ENCODE assay signal across 1 cellular context in genomic region chr20:63706852-63707557, GRCh38.
A peak's percentile ranks its signal among the peaks of the same experiment; 100 is the strongest.
TF ChIP-seq lines count a peak whose summit lies in the region.

No MANE protein-coding gene starts in this region.

TF ChIP-seq in K562, 482 proteins besides CTCF, POLR2A, EP300 and RAD21 (continued from another document and continues in another):
- TF ChIP-seq TOE1 (IDR thresholded peaks at IDR 0.05; ENCODE audit: borderline replicate concordance) (peak; percentile 46; the same call in 1 of the 2 replicates), TOE1 (CRISPR knock-in tag; IDR thresholded peaks at IDR 0.05; ENCODE audit: borderline replicate concordance, low read depth) (no peak), ZNF592 (IDR thresholded peaks at IDR 0.05) (no peak), ZBTB40 (IDR thresholded peaks at IDR 0.05) (no peak), ZBTB40 (CRISPR knock-in tag; IDR thresholded peaks at IDR 0.05) (no peak), THRB (CRISPR knock-in tag; conservative IDR thresholded peaks at IDR 0.05) (no peak), POLR2B (IDR thresholded peaks at IDR 0.05; ENCODE audit: low read depth, partially characterized antibody) (no peak), CTBP1 (IDR thresholded peaks at IDR 0.05; ENCODE audit: borderline replicate concordance) (peak; percentile 65; the same call in 1 of the 2 replicates), GABPB1 (CRISPR knock-in tag; IDR thresholded peaks at IDR 0.05) (no peak), PCBP1 (IDR thresholded peaks at IDR 0.05; ENCODE audit: low read depth, low read length, poor library complexity, severe bottlenecking) (no peak), ZZZ3 (IDR thresholded peaks at IDR 0.05) (no peak), KLF10 (CRISPR knock-in tag; IDR thresholded peaks at IDR 0.05) (no peak), ZNF830 (CRISPR knock-in tag; IDR thresholded peaks at IDR 0.05) (no peak), ZNF184 (CRISPR knock-in tag; IDR thresholded peaks at IDR 0.05) (no peak), PRMT5 (CRISPR knock-in tag; IDR thresholded peaks at IDR 0.05) (no peak), RUNX1 (IDR thresholded peaks at IDR 0.05; ENCODE audit: low read depth) (no peak), MCM3 (IDR thresholded peaks at IDR 0.05) (no peak), SIN3A (IDR thresholded peaks at IDR 0.05; ENCODE audit: borderline replicate concordance in 2 of 2, control insufficient read depth in 1 of 2, low read depth in 2 of 2, low read length in 2 of 2) (0 out of 4 replicates have a peak, but pooled peaks have one; percentile 32 to 34), ZNF24 (IDR thresholded peaks at IDR 0.05) (no peak), ZNF609 (CRISPR knock-in tag; IDR thresholded peaks at IDR 0.05; ENCODE audit: borderline replicate concordance) (no peak), U2AF1 (optimal IDR thresholded peaks at IDR 0.05; ENCODE audit: low read depth, low read length) (no peak), ZNF165 (CRISPR knock-in tag; IDR thresholded peaks at IDR 0.05; ENCODE audit: borderline replicate concordance) (no peak), NFE2L1 (tag; IDR thresholded peaks at IDR 0.05; ENCODE audit: borderline replicate concordance, low read depth) (no peak), PHF8 (IDR thresholded peaks at IDR 0.05; ENCODE audit: borderline replicate concordance, low read length) (no peak), ZBTB17 (CRISPR knock-in tag; IDR thresholded peaks at IDR 0.05) (no peak), CLOCK (CRISPR knock-in tag; IDR thresholded peaks at IDR 0.05; ENCODE audit: borderline replicate concordance) (no peak), NCOR1 (IDR thresholded peaks at IDR 0.05) (no peak), NR1H2 (CRISPR knock-in tag; IDR thresholded peaks at IDR 0.05) (no peak; the same call in 1 of the 2 replicates), C11orf30 (IDR thresholded peaks at IDR 0.05; ENCODE audit: low read depth) (no peak), BRD9 (IDR thresholded peaks at IDR 0.05; ENCODE audit: low read depth, partially characterized antibody) (no peak), MLLT1 (IDR thresholded peaks at IDR 0.05) (no peak), DEAF1 (CRISPR knock-in tag; IDR thresholded peaks at IDR 0.05) (peak; percentile 58; the same call in 1 of the 2 replicates)
